Comparison of ENCODE assay signal across 11 cellular contexts in genomic region chr4:98341309-98341708, GRCh38.
DNase-seq lines count a peak whose midpoint lies in the region; ATAC-seq and TF ChIP-seq lines count a peak whose summit lies in the region.
"Had no signal": no experiment of that assay in that cellular context is flagged by ENCODE, and none has a peak within 500 bp of the region (broad histone marks: within the 10 kb centered on the region; RNA-seq: fewer than 3 reads in every experiment).

No MANE protein-coding gene starts in this region.

- H3K9me1 ChIP-seq in IMR-90 (ENCODE audit: insufficient read depth, low read length), result no peaks in the 10 kb centered on the region; the same call in none of the 2 replicates

- H3K9me3 ChIP-seq in IMR-90 (ENCODE audit: control insufficient read depth, insufficient read depth, low read length) (no peaks in the 10 kb centered on the region), vagina (no peaks in the 10 kb centered on the region)
- H3K9me3 ChIP-seq: thoracic aorta had no signal

- ATAC-seq in IMR-90 (ENCODE audit: low read depth) (peak; percentile 35), esophagus mucosa (no peak)

- no peak overlapping the region for H3K9ac ChIP-seq in IMR-90 (ENCODE audit: low read depth, low read length)

- in situ Hi-C loops in IMR-90 (cut with MboI; ENCODE audit: low sequenced_read_pairs), result no loop called here

- no peak for TF ChIP-seq POLR2A in IMR-90 (IDR thresholded peaks at IDR 0.05; ENCODE audit: low read depth, low read length)
- TF ChIP-seq POLR2A in vagina (IDR thresholded peaks at IDR 0.05), result no peak

- no peak overlapping the region for H2BK120ac ChIP-seq in IMR-90 (ENCODE audit: low read depth, low read length)

- no peak overlapping the region for H2AK5ac ChIP-seq in IMR-90 (ENCODE audit: low read depth, low read length)

- no peak overlapping the region for H3K56ac ChIP-seq in IMR-90 (ENCODE audit: extremely low read depth, insufficient read depth, low read length)

- H4K91ac ChIP-seq in IMR-90 (ENCODE audit: insufficient read depth, low read depth, low read length), result no peak overlapping the region

- no peak overlapping the region for H2BK5ac ChIP-seq in IMR-90 (ENCODE audit: low read depth, low read length, poor library complexity, severe bottlenecking)

- H3K27me3 ChIP-seq in IMR-90 (ENCODE audit: control insufficient read depth, insufficient read depth, low read length) (no peaks in the 10 kb centered on the region), kidney epithelial cell (ENCODE audit: control insufficient read depth, insufficient read depth, low read length) (no peaks in the 10 kb centered on the region), vagina (no peaks in the 10 kb centered on the region)

- BruUV-seq in IMR-90 (replicated peaks; lab: Mats Ljungman, UMichigan), result no TSS peak

- TF ChIP-seq RAD21 in IMR-90 (IDR thresholded peaks at IDR 0.05; ENCODE audit: low read length), result no peak

- peaks cover 5% of the 10 kb centered on the region for H3K36me3 ChIP-seq in IMR-90 (ENCODE audit: control insufficient read depth, insufficient read depth, low read length)
- no peaks in the 10 kb centered on the region for H3K36me3 ChIP-seq in kidney epithelial cell (ENCODE audit: control insufficient read depth, insufficient read depth, low read length)
- H3K36me3 ChIP-seq in vagina, result no peaks in the 10 kb centered on the region

- DNase-seq in AG08396 (ENCODE audit: low spot score), result peak; percentile 9
- peak; percentile 48 for DNase-seq in IMR-90
- peak; percentile 4 for DNase-seq in amniotic stem cell (lab: John Stamatoyannopoulos, UW)
- peak; percentile 47 for DNase-seq in kidney epithelial cell (ENCODE audit: low read depth)
- DNase-seq in vagina (ENCODE audit: extremely low spot score in 2 of 2), result no peak
- DNase-seq in activated CD8-positive, alpha-beta memory T cell treated with anti-CD3 and anti-CD28 coated beads, Interleukin-2, amount 50 U/mL, for 48 hours, result no peak
- no peak for DNase-seq in DMS114 treated with DMSO at 0.1 percent for 48 hours (lab: John Stamatoyannopoulos, UW; ENCODE audit: unreplicated experiment)
- DNase-seq: H9, NCI-H748 treated with DMSO at 0.1 percent for 48 hours had no signal

- TF ChIP-seq CTCF in IMR-90 (conservative IDR thresholded peaks at IDR 0.05; ENCODE audit: low read depth, low read length), result no peak
- TF ChIP-seq CTCF in kidney epithelial cell (IDR thresholded peaks at IDR 0.05; ENCODE audit: insufficient read depth, low read length, poor library complexity, severe bottlenecking), result peak; percentile 16
- no peak for TF ChIP-seq CTCF in vagina (IDR thresholded peaks at IDR 0.05)

- no peak overlapping the region for H3K4ac ChIP-seq in IMR-90 (ENCODE audit: low read depth, low read length)

- H2BK15ac ChIP-seq in IMR-90 (ENCODE audit: low read depth, low read length), result no peak overlapping the region

- H3K4me1 ChIP-seq in IMR-90 (ENCODE audit: control insufficient read depth, insufficient read depth, low read length), result 0 out of 2 replicates have a peak, but pooled peaks cover 2% of the 10 kb centered on the region
- no peaks in the 10 kb centered on the region for H3K4me1 ChIP-seq in vagina

- H4K20me1 ChIP-seq in IMR-90 (ENCODE audit: insufficient read depth, low read length), result no peaks in the 10 kb centered on the region; the same call in 1 of the 2 replicates

- CTCF ChIA-PET in IMR-90 (lab: Yijun Ruan, JAX), result interaction anchor here (0.6 kb wide), 1 partner anchor 371 kb away, joined by 3 read pairs; no protein-coding TSS in a partner anchor

- H4K5ac ChIP-seq in IMR-90 (ENCODE audit: low read depth, low read length), result no peak overlapping the region

- no peak overlapping the region for H2BK20ac ChIP-seq in IMR-90 (ENCODE audit: low read depth, low read length)

- no peak overlapping the region for H2AFZ ChIP-seq in IMR-90 (replicated peaks; ENCODE audit: low read length, poor library complexity)

- H3K27ac ChIP-seq in IMR-90 (ENCODE audit: insufficient read depth, low read length), result no peak overlapping the region
- no peak overlapping the region for H3K27ac ChIP-seq in vagina
- H3K27ac ChIP-seq: thoracic aorta had no signal

- H3K79me1 ChIP-seq in IMR-90 (ENCODE audit: low read depth in 1 of 2, low read length in 2 of 2), result peaks cover 11 to 17% of the 10 kb centered on the region in 2 experiments

- H3K14ac ChIP-seq in IMR-90 (replicated peaks; ENCODE audit: low read depth, low read length), result no peak overlapping the region

- no peak overlapping the region; the same call in 1 of the 2 replicates for H3K23ac ChIP-seq in IMR-90 (ENCODE audit: low read depth, low read length)

- intact Hi-C loops in IMR-90 (cut with micrococcal nuclease) (no loop called here), vagina (cut with DNase I) (no loop called here)

- WGBS in IMR-90 (ENCODE audit: extremely low coverage in 2 of 2, insufficient read length in 1 of 2), 2 experiments, result no CpG with 5 or more reads among the region's 2 CpGs

- POLR2A ChIA-PET in IMR-90 (lab: Charles Lee; ENCODE audit: unreplicated experiment), result no interaction called here

- H2AK9ac ChIP-seq in IMR-90 (replicated peaks; ENCODE audit: low read depth, low read length, poor library complexity), result no peak overlapping the region

- H3K18ac ChIP-seq in IMR-90 (ENCODE audit: low read depth, low read length), result no peak overlapping the region

- H3K4me2 ChIP-seq in IMR-90 (ENCODE audit: low read depth, low read length), result no peak overlapping the region

- no peak overlapping the region for H4K8ac ChIP-seq in IMR-90 (ENCODE audit: low read depth in 2 of 2, low read length in 2 of 2)

- H3K4me3 ChIP-seq in IMR-90 (ENCODE audit: insufficient read depth, low read depth, low read length), result no peak overlapping the region
- no peak overlapping the region for H3K4me3 ChIP-seq in kidney epithelial cell (ENCODE audit: low read depth, low read length)
- H3K4me3 ChIP-seq in vagina, result no peak overlapping the region
- H3K4me3 ChIP-seq: thoracic aorta had no signal

- dilution Hi-C loops in IMR-90 (cut with HindIII; ENCODE audit: low sequenced_read_pairs, unreplicated experiment), result no loop called here

TF ChIP-seq in IMR-90, 13 proteins besides CTCF, POLR2A, EP300 and RAD21:
- TF ChIP-seq CEBPB (IDR thresholded peaks at IDR 0.05; ENCODE audit: low read depth, low read length), result no peak
- TF ChIP-seq MXI1 (IDR thresholded peaks at IDR 0.05; ENCODE audit: borderline replicate concordance, low read depth, low read length), result no peak
- no peak for TF ChIP-seq RCOR1 (IDR thresholded peaks at IDR 0.05; ENCODE audit: insufficient replicate concordance, low read length)
- no peak for TF ChIP-seq SMC3 (IDR thresholded peaks at IDR 0.05; ENCODE audit: low read depth, low read length)
- TF ChIP-seq MAZ (IDR thresholded peaks at IDR 0.05; ENCODE audit: borderline replicate concordance, low read depth, low read length), result no peak
- TF ChIP-seq BHLHE40 (IDR thresholded peaks at IDR 0.05; ENCODE audit: low read depth, low read length), result no peak
- no peak for TF ChIP-seq CHD1 (IDR thresholded peaks at IDR 0.05; ENCODE audit: low read depth, low read length)

Comparison
In these comparisons a context has a peak if more than half of its experiments do, and no peak if none do; other contexts are left out.
1. DNase-seq: peak in AG08396 (single experiment), IMR-90 (single experiment), amniotic stem cell (single experiment) and kidney epithelial cell (single experiment); none in vagina (0 of 2), activated CD8-positive, alpha-beta memory T cell treated with anti-CD3 and anti-CD28 coated beads, Interleukin-2, amount 50 U/mL, for 48 hours (single experiment) and DMS114 treated with DMSO at 0.1 percent for 48 hours (single experiment).